In the genomic region with DNA sequence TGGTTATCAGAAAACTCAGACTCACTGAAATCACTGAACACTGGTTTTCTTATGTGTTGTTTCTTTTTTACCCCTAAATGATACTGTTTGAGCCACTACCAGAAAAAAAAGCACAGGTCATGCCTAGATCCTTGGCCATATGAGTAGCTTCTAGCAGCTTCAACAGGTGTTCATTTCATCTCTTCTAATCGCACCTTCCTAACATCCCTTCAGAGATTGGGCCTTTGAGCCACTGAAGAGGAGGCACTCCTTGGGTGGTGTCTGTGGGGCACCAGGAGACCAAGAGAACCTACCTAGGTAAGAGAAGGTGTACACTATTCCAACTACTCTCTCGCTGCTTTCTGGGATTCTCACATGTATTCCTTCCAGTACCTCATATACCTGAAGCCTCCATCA, we compare ENCODE assay signal across 9 cellular contexts. TPM values are rescaled to one million over a fixed set of nuclear protein-coding genes. Genes with fewer than 3 reads are reported as not detected.
A peak's percentile ranks its signal among the peaks of the same experiment; 100 is the strongest.
DNase-seq lines count a peak whose midpoint lies in the region; ATAC-seq and TF ChIP-seq lines count a peak whose summit lies in the region.
"Had no signal": no experiment of that assay in that cellular context is flagged by ENCODE, and none has a peak within 500 bp of the region (broad histone marks: within the 10 kb centered on the region; RNA-seq: fewer than 3 reads in every experiment).

No MANE protein-coding gene starts in this region.

- no peaks in the 10 kb centered on the region for H3K9me3 ChIP-seq in breast epithelium
- no peaks in the 10 kb centered on the region for H3K9me3 ChIP-seq in body of pancreas
- no peaks in the 10 kb centered on the region for H3K9me3 ChIP-seq in mucosa of rectum (ENCODE audit: control insufficient read depth in 2 of 2, low read length in 2 of 2)

- no peak overlapping the region for H3K9ac ChIP-seq in mucosa of rectum (ENCODE audit: low read depth in 1 of 2, low read length in 2 of 2)

- POLR2A ChIA-PET in MCF 10A (lab: Yijun Ruan, JAX): no interaction called here

- WGBS in body of pancreas, 2 donors: 79 to 93% methylated on average over 2 of the region's 2 CpGs

- H3K27me3 Mint-ChIP-seq in MCF 10A (ENCODE audit: insufficient read depth, unreplicated experiment) (no peaks in the 10 kb centered on the region), type B pancreatic cell (peaks cover 60% of the 10 kb centered on the region)

- H3K27ac ChIP-seq in breast epithelium (peak overlapping the region; percentile 89 to 96), body of pancreas (peak overlapping the region in 3 of 4 donors; percentile 42 to 82 (median 79)), mucosa of rectum (ENCODE audit: low read depth in 2 of 2, low read length in 2 of 2) (peak overlapping the region; percentile 42 to 64)

- H3K36me3 Mint-ChIP-seq in MCF 10A (ENCODE audit: insufficient read depth, unreplicated experiment) (no peaks in the 10 kb centered on the region), type B pancreatic cell (peaks cover 6% of the 10 kb centered on the region)

- CTCF ChIA-PET in MCF 10A (lab: Yijun Ruan, JAX): interaction anchor here (0.6 kb wide), 3 partner anchors 19 to 383 kb away, joined by 3 to 7 read pairs (median 4); no protein-coding TSS in a partner anchor

- TF ChIP-seq POLR2A in breast epithelium (IDR thresholded peaks at IDR 0.05): no peak
- TF ChIP-seq POLR2A in body of pancreas (IDR thresholded peaks at IDR 0.05): no peak

- ATAC-seq in body of pancreas (no peak), HG03280 (IDR thresholded peaks at IDR 0.05; ENCODE audit: unreplicated experiment) (no peak)

- H3K36me3 ChIP-seq in breast epithelium (no peaks in the 10 kb centered on the region), body of pancreas (replicated peaks in 1 of 2; ENCODE audit: insufficient read depth in 1 of 2, low read depth in 2 of 2) (no peaks in the 10 kb centered on the region), mucosa of rectum (ENCODE audit: control insufficient read depth in 2 of 2, insufficient read depth in 2 of 2, low read length in 2 of 2) (no peaks in the 10 kb centered on the region)

- intact Hi-C loops in breast epithelium (cut with DNase I; ENCODE audit: low total_unique reads): no loop called here
- intact Hi-C loops in MCF 10A (cut with micrococcal nuclease): loop anchor here (10.0 kb wide), 1 partner anchor 321 kb away; a partner anchor contains a TSS
- intact Hi-C loops in body of pancreas (cut with DNase I): no loop called here

- H3K4me3 ChIP-seq in breast epithelium (peak overlapping the region; percentile 69 to 81 (median 75)), body of pancreas (no peak overlapping the region), mucosa of rectum (ENCODE audit: low read length in 2 of 2) (peak overlapping the region in 1 of 2 donors; percentile 35)

- TF ChIP-seq CTCF in breast epithelium (IDR thresholded peaks at IDR 0.05) (no peak), MCF 10A (IDR thresholded peaks at IDR 0.05; ENCODE audit: unreplicated experiment) (no peak), body of pancreas (IDR thresholded peaks at IDR 0.05) (no peak), type B pancreatic cell (conservative IDR thresholded peaks at IDR 0.05) (no peak)

- H3K4me1 Mint-ChIP-seq in MCF 10A (ENCODE audit: insufficient read depth, unreplicated experiment): peaks cover 38% of the 10 kb centered on the region
- peaks cover 41% of the 10 kb centered on the region for H3K4me1 Mint-ChIP-seq in type B pancreatic cell (ENCODE audit: unreplicated experiment)

- H3K4me3 Mint-ChIP-seq in MCF 10A (ENCODE audit: unreplicated experiment) (no peak overlapping the region), type B pancreatic cell (peak overlapping the region; percentile 88)

- DNase-seq in breast epithelium (ENCODE audit: low spot score in 2 of 2) (no peak), MCF 10A (ENCODE audit: unreplicated experiment) (no peak), body of pancreas (no peak), type B pancreatic cell (ENCODE audit: extremely low spot score, unreplicated experiment) (no peak), ureter (ENCODE audit: low spot score) (no peak), hepatic stellate cell (ENCODE audit: low spot score) (no peak)
- DNase-seq: effector CD8-positive, alpha-beta T cell had no signal

- no TSS peak for BruUV-seq in MCF 10A (replicated peaks; lab: Mats Ljungman, UMichigan)

- H3K27ac Mint-ChIP-seq in MCF 10A (ENCODE audit: low read depth, unreplicated experiment): no peak overlapping the region
- H3K27ac Mint-ChIP-seq in type B pancreatic cell: peak overlapping the region; percentile 49

- H3K4me1 ChIP-seq in breast epithelium (peaks cover 7 to 19% of the 10 kb centered on the region in 2 donors), body of pancreas (peaks cover 32% of the 10 kb centered on the region), mucosa of rectum (ENCODE audit: control insufficient read depth in 2 of 2, insufficient read depth in 2 of 2, low read length in 2 of 2) (peaks cover 15 to 21% of the 10 kb centered on the region in 2 donors)

- H3K27me3 ChIP-seq in breast epithelium (no peaks in the 10 kb centered on the region), body of pancreas (no peaks in the 10 kb centered on the region), mucosa of rectum (ENCODE audit: control insufficient read depth in 2 of 2, insufficient read depth in 2 of 2, low read length in 2 of 2) (no peaks in the 10 kb centered on the region)

- H3K9me3 Mint-ChIP-seq in MCF 10A (ENCODE audit: unreplicated experiment): no peaks in the 10 kb centered on the region
- no peaks in the 10 kb centered on the region for H3K9me3 Mint-ChIP-seq in type B pancreatic cell

RNA-seq across cellular contexts. Expression of a gene that starts 2.5 kb away (rescaled TPM):
- total RNA-seq in breast epithelium (10 to 100 TPM; 36.0 to 45.9 (median 45.1) TPM), MCF 10A (2022) (8.6 and 10.3 TPM in 2 replicates), body of pancreas (10 to 100 TPM; 45.7 to 46.1 TPM), type B pancreatic cell (ENCODE audit: low replicate concordance) (12.4 and 43.1 TPM in 2 replicates), ureter (78.3 TPM)

Comparison
In these comparisons a context has a peak if more than half of its experiments do, and no peak if none do; other contexts are left out.
1. H3K4me3 ChIP-seq: peak in breast epithelium (3 of 3); none in body of pancreas (0 of 2).
2. Peak in every context shown above with its lines, with median percentiles within 50 percentile points of each other: H3K27ac ChIP-seq.